ENCODE assay signal across 8 cellular contexts in the genomic region with DNA sequence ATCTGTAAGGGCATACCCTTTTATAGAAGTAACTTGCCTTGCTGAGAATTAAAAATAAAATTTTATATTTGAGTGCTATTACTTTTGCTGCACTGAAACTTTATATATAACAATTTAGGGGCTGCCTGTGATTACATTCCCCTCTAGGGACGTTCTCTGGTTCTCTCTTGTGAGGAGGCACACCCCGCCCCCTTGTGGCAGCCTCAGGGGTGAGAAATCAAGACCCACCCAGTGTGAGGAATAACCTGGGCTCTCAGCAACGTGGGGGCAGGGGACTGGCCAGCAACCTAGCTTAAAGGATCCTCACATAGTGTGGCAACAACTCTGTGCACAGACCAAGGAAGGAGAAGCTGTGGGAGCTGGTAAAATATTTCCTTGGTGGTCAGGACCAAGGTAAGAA. TPM values are rescaled to one million over a fixed set of nuclear protein-coding genes. Genes with fewer than 3 reads are reported as not detected.
DNase-seq lines count a peak whose midpoint lies in the region; ATAC-seq and TF ChIP-seq lines count a peak whose summit lies in the region.

No MANE protein-coding gene starts in this region.

- CTCF ChIA-PET in Calu3 (lab: Charles Lee), result no interaction called here

- in situ Hi-C loops in GM13976 (cut with MboI; ENCODE audit: low sequenced_read_pairs, unreplicated experiment), result no loop called here

- ATAC-seq in HG03469 (IDR thresholded peaks at IDR 0.05; ENCODE audit: unreplicated experiment), result no peak
- ATAC-seq in GM21381 (IDR thresholded peaks at IDR 0.05; ENCODE audit: unreplicated experiment), result no peak

- no peaks in the 10 kb centered on the region for H3K4me1 Mint-ChIP-seq in Calu3 (ENCODE audit: low read depth, unreplicated experiment)

- DNase-seq in Calu3 (peak; percentile 56), M059J (ENCODE audit: low read depth) (peak; percentile 27), activated T-cell treated with anti-CD3 and anti-CD28 coated beads for 1 hour (ENCODE audit: low read depth) (peak; percentile 38), kidney glomerular epithelial cell (lab: John Stamatoyannopoulos, UW) (peak; percentile 0), midbrain (lab: John Stamatoyannopoulos, UW) (no peak), GM13976 (ENCODE audit: low spot score) (no peak)

- H3K27ac Mint-ChIP-seq in Calu3 (ENCODE audit: unreplicated experiment), result peak overlapping the region; percentile 22

- peak; percentile 51 for TF ChIP-seq CTCF in Calu3 (IDR thresholded peaks at IDR 0.05; ENCODE audit: unreplicated experiment)
- no peak for TF ChIP-seq CTCF in GM13976 (IDR thresholded peaks at IDR 0.05; ENCODE audit: borderline replicate concordance, control extremely low read depth, extremely low read depth, insufficient read depth, missing control alignments)

- intact Hi-C loops in Calu3 (cut with micrococcal nuclease; ENCODE audit: unreplicated experiment), result no loop called here

- H3K36me3 Mint-ChIP-seq in Calu3 (ENCODE audit: insufficient read depth, unreplicated experiment), result no peaks in the 10 kb centered on the region

- H3K27me3 Mint-ChIP-seq in Calu3 (ENCODE audit: unreplicated experiment), result peaks cover 50% of the 10 kb centered on the region

- BruUV-seq in Calu3 (replicated peaks; lab: Mats Ljungman, UMichigan), result no TSS peak

- peak overlapping the region; percentile 37 for H3K4me3 Mint-ChIP-seq in Calu3 (ENCODE audit: low read depth, unreplicated experiment)

- no peaks in the 10 kb centered on the region for H3K9me3 Mint-ChIP-seq in Calu3 (ENCODE audit: low read depth, unreplicated experiment)

RNA-seq across cellular contexts. Expression of gene MAGEA9, which starts 43.7 kb away (rescaled TPM):
- total RNA-seq in Calu3 (2022), result not detected in 2 replicates
- not detected in 2 replicates for total RNA-seq in M059J (2014; rRNA removed; shearing (Covaris generic))

RNA-seq across cellular contexts. Expression of gene HSFX1, which starts 51.6 kb away (rescaled TPM):
- 1.3 and 3.4 TPM in 2 replicates for total RNA-seq in Calu3 (2022)
- total RNA-seq in M059J (2014; rRNA removed; shearing (Covaris generic)), result 0.42 and 0.59 TPM in 2 replicates

RNA-seq across cellular contexts. Expression of gene MAGEA8, which starts 55.6 kb away (rescaled TPM):
- not detected in 2 replicates for total RNA-seq in Calu3 (2022)
- total RNA-seq in M059J (2014; rRNA removed; shearing (Covaris generic)), result not detected in 2 replicates

Comparison
In these comparisons a context has a peak if more than half of its experiments do, and no peak if none do; other contexts are left out.
1. DNase-seq: peak in Calu3 (single experiment), M059J (single experiment), activated T-cell treated with anti-CD3 and anti-CD28 coated beads for 1 hour (single experiment) and kidney glomerular epithelial cell (single experiment); none in midbrain (single experiment) and GM13976 (single experiment).